In the genomic region with DNA sequence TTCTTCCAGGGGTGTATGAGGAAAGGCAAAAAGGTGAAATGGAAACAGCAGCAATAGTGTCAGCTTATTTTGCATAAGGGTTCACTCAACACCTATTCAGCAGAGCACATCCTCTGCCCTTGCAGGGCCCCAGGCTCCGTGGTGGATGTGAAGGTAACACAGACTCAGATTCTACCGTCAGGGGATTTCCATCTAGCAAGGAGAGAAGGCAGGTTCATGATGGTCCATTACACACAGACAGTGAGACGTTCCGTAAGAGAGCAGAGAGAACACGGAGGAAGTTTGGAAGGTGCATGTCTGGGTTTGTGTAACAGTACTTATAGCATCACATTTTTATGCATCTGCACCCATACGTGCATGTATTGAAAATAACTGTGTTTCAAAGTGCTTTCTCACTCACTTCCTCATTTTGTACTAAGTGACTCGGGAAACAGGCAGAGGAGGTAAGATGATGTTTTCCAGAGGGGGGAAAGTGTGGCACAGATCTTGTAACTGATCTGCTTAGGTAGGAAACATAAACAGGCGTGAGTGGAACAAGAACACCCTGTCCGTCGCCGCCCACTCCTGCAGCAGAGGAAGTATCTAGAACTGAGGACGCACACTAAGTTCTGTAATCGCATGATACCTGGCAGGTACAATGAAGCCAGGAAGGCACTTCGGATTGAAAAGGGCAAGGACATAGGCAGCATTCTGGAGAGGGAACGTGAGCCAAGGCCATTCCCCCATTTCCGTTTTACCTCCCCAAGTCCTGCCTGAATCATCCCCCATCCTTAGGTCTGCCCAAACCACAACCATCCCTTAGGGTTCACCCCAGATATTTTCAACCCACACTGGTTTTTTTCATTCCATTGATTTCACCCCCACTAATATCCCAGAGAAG, we compare ENCODE assay signal across 8 cellular contexts. TPM values are rescaled to one million over a fixed set of nuclear protein-coding genes. Genes with fewer than 3 reads are reported as not detected.
DNase-seq lines count a peak whose midpoint lies in the region; ATAC-seq and TF ChIP-seq lines count a peak whose summit lies in the region.

No MANE protein-coding gene starts in this region.

- peak overlapping the region; percentile 85 for H3K9ac ChIP-seq in adipocyte (ENCODE audit: low read length)

- H3K36me3 ChIP-seq in adipocyte (ENCODE audit: control insufficient read depth, insufficient read depth, low read length, severe bottlenecking) (no peaks in the 10 kb centered on the region), transverse colon (no peaks in the 10 kb centered on the region)

- no peak for TF ChIP-seq POLR2A in transverse colon (IDR thresholded peaks at IDR 0.05)

- TF ChIP-seq CTCF in transverse colon (IDR thresholded peaks at IDR 0.05): no peak

- H3K4me1 ChIP-seq in adipocyte (ENCODE audit: control insufficient read depth, insufficient read depth, low read length) (peaks cover 6% of the 10 kb centered on the region), transverse colon (peaks cover 0 to 15% (median 7%) of the 10 kb centered on the region in 4 donors)

- peak overlapping the region in 1 of 4 donors; percentile 66 for H3K27ac ChIP-seq in transverse colon

- H3K9me3 ChIP-seq in adipocyte (ENCODE audit: control insufficient read depth, low read length): no peaks in the 10 kb centered on the region
- no peaks in the 10 kb centered on the region for H3K9me3 ChIP-seq in transverse colon

- TF ChIP-seq EP300 in transverse colon (IDR thresholded peaks at IDR 0.05; ENCODE audit: low read depth): no peak

- H3K4me3 ChIP-seq in adipocyte (ENCODE audit: low read length) (peak overlapping the region; percentile 86), transverse colon (peak overlapping the region; percentile 48 to 77 (median 64))

- WGBS in transverse colon (ENCODE audit: low coverage in 1 of 2), 2 donors: 44 to 60% methylated on average over 13 to 16 of the region's 16 CpGs

- in situ Hi-C loops in transverse colon (cut with MboI; ENCODE audit: low pct_ligation_motif_present in 1 of 4, low pct_unique_long_range_greater_than_20kb in 1 of 4, low sequenced_read_pairs in 3 of 4): no loop called here

- H3K27me3 ChIP-seq in adipocyte (replicated peaks; ENCODE audit: control insufficient read depth, insufficient read depth, low read length): peaks cover 2% of the 10 kb centered on the region
- peaks cover 8% of the 10 kb centered on the region for H3K27me3 ChIP-seq in transverse colon

- peak; percentile 63 for ATAC-seq in GM19328 (IDR thresholded peaks at IDR 0.05; ENCODE audit: unreplicated experiment)
- peak; percentile 68 for ATAC-seq in HG03196 (IDR thresholded peaks at IDR 0.05; ENCODE audit: unreplicated experiment)
- peak; percentile 3 for ATAC-seq in left colon

- intact Hi-C loops in left colon (cut with DNase I, micrococcal nuclease): no loop called here
- intact Hi-C loops in transverse colon (cut with DNase I; ENCODE audit: low total_unique reads): no loop called here

- DNase-seq in EL: peak; percentile 62
- DNase-seq in adipocyte (ENCODE audit: low read depth): no peak
- DNase-seq in left colon: peak in 1 of 2 donors; percentile 24
- peak; percentile 24 for DNase-seq in transverse colon
- no peak for DNase-seq in midbrain (lab: John Stamatoyannopoulos, UW)
- no peak for DNase-seq in AG08396 (ENCODE audit: low spot score)

RNA-seq across cellular contexts. Expression of a gene that starts 1.0 kb away (rescaled TPM):
- total RNA-seq in left colon (under 1 TPM in 1 of 2 donors, not detected in 1; 0.37 TPM), transverse colon (under 1 TPM in 2 of 4 donors, not detected in 2; 0.27 to 0.40 TPM)

Comparison
In these comparisons a context has a peak if more than half of its experiments do, and no peak if none do; other contexts are left out.
1. DNase-seq: peak in EL (single experiment) and transverse colon (single experiment); none in adipocyte (single experiment), midbrain (single experiment) and AG08396 (single experiment).
2. ATAC-seq: peak in every context shown above with its lines; median percentile 68 in HG03196; 63 in GM19328; 3 in left colon.